Comparison of ENCODE assay signal across 24 cellular contexts in the genomic region with DNA sequence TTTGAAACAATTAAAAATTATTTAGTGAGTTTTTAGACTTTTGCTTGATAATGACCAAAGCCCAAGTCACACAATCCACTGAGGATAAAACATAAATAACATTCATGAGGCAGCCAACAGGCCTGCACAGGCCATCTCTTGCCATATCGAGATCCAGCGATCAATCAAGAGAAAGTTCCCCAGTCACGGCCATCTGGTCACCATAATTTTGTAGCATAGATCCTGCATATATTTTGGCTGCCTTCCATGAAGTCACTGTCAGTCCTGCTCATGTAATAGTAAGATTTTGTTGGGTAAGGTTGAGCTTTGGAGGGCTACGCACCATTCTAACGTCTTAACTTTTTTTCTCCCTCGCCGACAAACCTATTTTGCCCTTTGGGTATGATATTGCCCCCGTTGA.
"Had no signal": no experiment of that assay in that cellular context is flagged by ENCODE, and none has a peak within 500 bp of the region (broad histone marks: within the 10 kb centered on the region; RNA-seq: fewer than 3 reads in every experiment).

No MANE protein-coding gene starts in this region.

- H3K4me2 ChIP-seq: neural progenitor cell had no signal

- H3K9ac ChIP-seq: neural progenitor cell had no signal

- H3K36me3 ChIP-seq: breast epithelium, esophagus muscularis mucosa, neural progenitor cell, vagina had no signal

- ATAC-seq: heart left ventricle; left ventricle myocardium superior; naive thymus-derived CD8-positive, alpha-beta T cell had no signal

- H3K27ac ChIP-seq: breast epithelium, coronary artery, esophagus muscularis mucosa, heart left ventricle, neural progenitor cell, spleen, testis, vagina had no signal

- DNase-seq: activated B cell treated with CpG ODN at 0.5 μM for 24 hours; activated CD4-positive, alpha-beta T cell treated with anti-CD3 and anti-CD28 coated beads for 4 hours; activated CD4-positive, alpha-beta T cell treated with anti-CD3 and anti-CD28 coated beads, Interleukin-2, amount 50 U/mL, for 48 hours; activated CD8-positive, alpha-beta memory T cell treated with anti-CD3 and anti-CD28 coated beads, Interleukin-2, amount 50 U/mL, for 48 hours; activated effector memory CD4-positive, alpha-beta T cell treated with Interleukin-2 at 50 U/mL for 16 hours; activated naive CD4-positive, alpha-beta T cell treated with anti-CD3 and anti-CD28 coated beads for 36 hours; activated naive CD8-positive, alpha-beta T cell treated with anti-CD3 and anti-CD28 coated beads, Interleukin-2, amount 10 ng/mL, durations not matched to agents 7 days and 5 days; activated T-cell treated with anti-CD3 and anti-CD28 coated beads, Interleukin-2, amount 50 U/mL, for 48 hours; amniotic stem cell; cerebellar nuclear complex; heart left ventricle; left ventricle myocardium superior; mammary epithelial cell; naive thymus-derived CD8-positive, alpha-beta T cell; posterior cingulate gyrus; spleen; stimulated activated CD4-positive, alpha-beta T cell treated with anti-CD3 and anti-CD28 coated beads, Interleukin-4, amount 100 ng/mL, for 1 hour; stimulated activated naive CD4-positive, alpha-beta T cell; testis had no signal

- H3K27me3 ChIP-seq: breast epithelium, esophagus muscularis mucosa, heart left ventricle, neural progenitor cell, spleen, testis, vagina had no signal

- H3K4me3 ChIP-seq: breast epithelium, coronary artery, esophagus muscularis mucosa, heart left ventricle, neural progenitor cell, spleen, testis, vagina had no signal

- H3K9me3 ChIP-seq: breast epithelium, esophagus muscularis mucosa, heart left ventricle, spleen, testis, vagina had no signal

- H2AFZ ChIP-seq: neural progenitor cell had no signal
